28 cellular contexts compared by ENCODE assay signal in the genomic region with DNA sequence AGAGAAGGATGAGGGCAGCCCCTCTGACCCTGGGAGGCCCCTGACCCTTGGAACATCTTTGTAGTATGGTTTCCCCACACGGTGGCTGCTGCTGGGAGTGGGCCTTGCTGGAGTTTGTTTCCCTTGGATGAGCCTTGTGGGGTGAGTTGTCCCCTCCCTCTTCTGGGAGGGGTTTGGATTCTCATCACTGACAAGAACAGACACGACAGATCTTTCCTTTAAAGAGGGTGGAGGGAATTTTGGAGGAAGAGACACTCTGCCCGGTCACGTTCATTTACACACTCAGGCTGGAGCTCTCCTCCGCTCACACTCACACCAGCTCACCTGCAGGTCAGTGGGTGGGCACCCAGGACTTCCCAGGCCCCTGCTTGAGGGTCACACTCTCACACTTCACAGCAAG. TPM values are rescaled to one million over a fixed set of nuclear protein-coding genes. Genes with fewer than 3 reads are reported as not detected.
DNase-seq lines count a peak whose midpoint lies in the region; ATAC-seq, FAIRE-seq and TF ChIP-seq lines count a peak whose summit lies in the region.
"Had no signal": no experiment of that assay in that cellular context is flagged by ENCODE, and none has a peak within 500 bp of the region (broad histone marks: within the 10 kb centered on the region; RNA-seq: fewer than 3 reads in every experiment).

No MANE protein-coding gene starts in this region.

- TF ChIP-seq CTCF in HCT116 (IDR thresholded peaks at IDR 0.05 in 2 of 3, conservative IDR thresholded peaks at IDR 0.05 in 1 of 3; ENCODE audit: borderline replicate concordance in 1 of 3, insufficient read depth in 1 of 3, low read depth in 2 of 3, low read length in 2 of 3) (no peak), H1 (IDR thresholded peaks at IDR 0.05; ENCODE audit: control extremely low read depth in 1 of 3, insufficient read depth in 1 of 3, low read depth in 1 of 3, low read length in 3 of 3) (no peak), foreskin keratinocyte (conservative IDR thresholded peaks at IDR 0.05) (no peak), PC-9 (conservative IDR thresholded peaks at IDR 0.05) (no peak)

- no peak for ATAC-seq in HCT116
- ATAC-seq in foreskin keratinocyte, result peak; percentile 59
- no peak for ATAC-seq in activated naive CD4-positive, alpha-beta T cell treated with anti-CD3 and anti-CD28 coated beads, Interleukin-2, amount 50 U/mL, for 72 hours

- H2BK120ac ChIP-seq in H1 (replicated peaks; ENCODE audit: low read depth, low read length), result no peak overlapping the region

- H3K9me3 ChIP-seq in HCT116 (ENCODE audit: control insufficient read depth in 1 of 2, insufficient read depth in 1 of 2, low read depth in 1 of 2, low read length in 2 of 2), result no peaks in the 10 kb centered on the region
- H3K9me3 ChIP-seq in H1 (ENCODE audit: insufficient read depth in 2 of 2, low read depth in 1 of 2, low read length in 1 of 2), result no peaks in the 10 kb centered on the region
- H3K9me3 ChIP-seq in PC-9 (ENCODE audit: insufficient read depth, low read depth), result no peaks in the 10 kb centered on the region
- H3K9me3 ChIP-seq: BLaER1 had no signal

- H3F3A ChIP-seq in PC-9 (ENCODE audit: insufficient read depth, low read depth), result peaks cover 3% of the 10 kb centered on the region; the same call in 1 of the 2 replicates

- no peak overlapping the region for H2AK5ac ChIP-seq in H1 (ENCODE audit: low read depth, low read length)

- no peak for FAIRE-seq in H1 (lab: Jason Lieb, UNC)
- FAIRE-seq: D721Med, GM18507 had no signal

- no peak overlapping the region for H3K4me3 ChIP-seq in HCT116 (replicated peaks in 1 of 2; ENCODE audit: low read depth in 1 of 2, low read length in 2 of 2)
- no peak overlapping the region for H3K4me3 ChIP-seq in H1 (ENCODE audit: extremely low read depth in 1 of 4, insufficient read depth in 2 of 4, low read depth in 3 of 4, low read length in 4 of 4)
- no peak overlapping the region for H3K4me3 ChIP-seq in skin epidermis
- H3K4me3 ChIP-seq in PC-9, result no peak overlapping the region
- H3K4me3 ChIP-seq: BLaER1 had no signal

- H3K27ac ChIP-seq in HCT116 (ENCODE audit: low read depth, low read length), result no peak overlapping the region
- no peak overlapping the region for H3K27ac ChIP-seq in H1 (ENCODE audit: low read depth, low read length)
- H3K27ac ChIP-seq in foreskin keratinocyte, result peak overlapping the region; percentile 87
- peak overlapping the region; percentile 20 to 90 (median 76) for H3K27ac ChIP-seq in skin epidermis
- no peak overlapping the region for H3K27ac ChIP-seq in PC-9
- H3K27ac ChIP-seq: BLaER1, KMS-11 had no signal

- H4K20me1 ChIP-seq in HCT116 (ENCODE audit: insufficient read depth) (no peaks in the 10 kb centered on the region), H1 (replicated peaks in 1 of 2; ENCODE audit: control insufficient read depth in 1 of 2, insufficient read depth in 2 of 2, low read length in 2 of 2) (no peaks in the 10 kb centered on the region), PC-9 (ENCODE audit: insufficient read depth) (no peaks in the 10 kb centered on the region)
- H4K20me1 ChIP-seq: BLaER1 had no signal

- no peak overlapping the region for H4K5ac ChIP-seq in H1 (ENCODE audit: insufficient read length, low read depth, low read length)

- no peaks in the 10 kb centered on the region for H3K36me3 Mint-ChIP-seq in activated naive CD4-positive, alpha-beta T cell treated with anti-CD3 and anti-CD28 coated beads, Interleukin-2, amount 50 U/mL, for 72 hours

- no peak overlapping the region for H3K4ac ChIP-seq in H1 (replicated peaks; ENCODE audit: insufficient read length, low read depth, low read length)

- no peaks in the 10 kb centered on the region for H3K36me3 ChIP-seq in HCT116 (ENCODE audit: control insufficient read depth in 1 of 2, insufficient read depth in 2 of 2, low read length in 2 of 2)
- no peaks in the 10 kb centered on the region for H3K36me3 ChIP-seq in H1 (ENCODE audit: control insufficient read depth in 2 of 4, insufficient read depth in 4 of 4, low read length in 3 of 4)
- no peaks in the 10 kb centered on the region for H3K36me3 ChIP-seq in PC-9 (ENCODE audit: low read depth)
- H3K36me3 ChIP-seq: BLaER1 had no signal

- TF ChIP-seq RAD21 in HCT116 (IDR thresholded peaks at IDR 0.05; ENCODE audit: low read depth) (no peak), H1 (IDR thresholded peaks at IDR 0.05 in 1 of 2, conservative IDR thresholded peaks at IDR 0.05 in 1 of 2; ENCODE audit: low read depth in 2 of 2, low read length in 2 of 2) (no peak)

- BruUV-seq in HCT116 (replicated peaks; lab: Mats Ljungman, UMichigan) (no TSS peak), PC-9 (replicated peaks; lab: Mats Ljungman, UMichigan) (no TSS peak)

- H3K27ac Mint-ChIP-seq in activated naive CD4-positive, alpha-beta T cell treated with anti-CD3 and anti-CD28 coated beads, Interleukin-2, amount 50 U/mL, for 72 hours, result no peak overlapping the region
- H3K27ac Mint-ChIP-seq: CD4-positive, alpha-beta T cell; HFFc6 had no signal

- CTCF ChIA-PET in HCT116 (lab: Charles Lee), result no interaction called here
- CTCF ChIA-PET in H1 (lab: Charles Lee; ENCODE audit: partially characterized antibody), result interaction anchor here (1.0 to 4.1 kb wide), 6 partner anchors 9 to 90 kb away, joined by 3 to 18 read pairs (median 3); no protein-coding TSS in a partner anchor
- CTCF ChIA-PET in PC-9 (lab: Charles Lee), result no interaction called here

- H3K9me3 Mint-ChIP-seq in activated naive CD4-positive, alpha-beta T cell treated with anti-CD3 and anti-CD28 coated beads, Interleukin-2, amount 50 U/mL, for 72 hours, result no peaks in the 10 kb centered on the region
- H3K9me3 Mint-ChIP-seq: CD4-positive, alpha-beta T cell; HFFc6 had no signal

- H3K79me2 ChIP-seq in HCT116 (ENCODE audit: insufficient read depth, low read length) (no peaks in the 10 kb centered on the region), H1 (ENCODE audit: control insufficient read depth in 1 of 2, insufficient read depth in 2 of 2, low read length in 2 of 2) (no peaks in the 10 kb centered on the region), PC-9 (ENCODE audit: low read depth) (no peaks in the 10 kb centered on the region)

- no peak overlapping the region for H4K91ac ChIP-seq in H1 (replicated peaks; ENCODE audit: insufficient read length, low read length)

- peaks cover 18% of the 10 kb centered on the region; the same call in 1 of the 2 replicates for H3K27me3 ChIP-seq in HCT116 (ENCODE audit: insufficient read depth, low read length)
- H3K27me3 ChIP-seq in H1 (replicated peaks in 1 of 4; ENCODE audit: control insufficient read depth in 3 of 4, extremely low read depth in 1 of 4, insufficient read depth in 3 of 4, low read length in 3 of 4), result no peaks in the 10 kb centered on the region
- no peaks in the 10 kb centered on the region for H3K27me3 ChIP-seq in foreskin keratinocyte
- peaks cover 10% of the 10 kb centered on the region for H3K27me3 ChIP-seq in PC-9 (ENCODE audit: insufficient read depth, low read depth)
- H3K27me3 ChIP-seq: BLaER1 had no signal

- TF ChIP-seq POLR2A in HCT116 (IDR thresholded peaks at IDR 0.05; ENCODE audit: borderline replicate concordance, extremely low read depth, insufficient read depth, insufficient read length) (no peak), H1 (IDR thresholded peaks at IDR 0.05; ENCODE audit: control extremely low read depth in 1 of 2, low read depth in 2 of 2, low read length in 2 of 2) (no peak)

- no peak overlapping the region for H2BK12ac ChIP-seq in H1 (ENCODE audit: low read depth, low read length)

- H3K56ac ChIP-seq in H1 (replicated peaks; ENCODE audit: insufficient read length, low read depth, low read length), result no peak overlapping the region

- no peak overlapping the region for H3K18ac ChIP-seq in H1 (ENCODE audit: extremely low read depth, low read length)

- WGBS in H1 (ENCODE audit: extremely low coverage in 1 of 2, insufficient coverage in 1 of 2, insufficient read length in 1 of 2, insufficient replicate concordance in 2 of 2, low coverage in 1 of 2, low lambda C conversion rate in 2 of 2, missing lambda C conversion rate in 1 of 2), 2 experiments, result 83% methylated on average over 4 of the region's 5 CpGs; no CpG with 5 or more reads in 1 of the 2 experiments

- H3K9ac ChIP-seq in HCT116 (ENCODE audit: low read length) (no peak overlapping the region), H1 (replicated peaks in 1 of 4; ENCODE audit: extremely low read depth in 1 of 4, low read depth in 3 of 4, low read length in 3 of 4) (no peak overlapping the region)
- H3K9ac ChIP-seq: BLaER1, KMS-11 had no signal

- H3K4me1 ChIP-seq in HCT116 (ENCODE audit: control insufficient read depth in 1 of 2, insufficient read depth in 2 of 2, low read length in 2 of 2) (peaks cover 0 to 12% of the 10 kb centered on the region in 2 experiments; a peak in 2 of 4 replicates), H1 (replicated peaks in 1 of 4; ENCODE audit: control insufficient read depth in 3 of 4, insufficient read depth in 4 of 4, low read length in 3 of 4) (no peaks in the 10 kb centered on the region), foreskin keratinocyte (peaks cover 14% of the 10 kb centered on the region), PC-9 (replicated peaks; ENCODE audit: insufficient read depth) (no peaks in the 10 kb centered on the region)

- POLR2A ChIA-PET in HCT116 (lab: Charles Lee) (no interaction called here), H1 (lab: Charles Lee; ENCODE audit: partially characterized antibody) (no interaction called here), PC-9 (lab: Charles Lee; ENCODE audit: unreplicated experiment) (no interaction called here)

- H2BK5ac ChIP-seq in H1 (ENCODE audit: low read depth, low read length), result 0 out of 2 replicates have a peak overlapping the region, but pooled peaks have one; percentile 23

- H3K4me2 ChIP-seq in HCT116 (ENCODE audit: low read length) (0 out of 2 replicates have a peak overlapping the region, but pooled peaks have one; percentile 26), H1 (ENCODE audit: insufficient read depth in 1 of 2, low read depth in 2 of 2, low read length in 2 of 2) (no peak overlapping the region), PC-9 (no peak overlapping the region)
- H3K4me2 ChIP-seq: BLaER1, KMS-11 had no signal

- H3K23ac ChIP-seq in H1 (ENCODE audit: insufficient read length), result no peak overlapping the region

- RAD21 ChIA-PET in HCT116 (lab: Charles Lee; ENCODE audit: low non-redundant PET in 1 of 2, low total read pairs in 2 of 2, uncharacterized antibody in 2 of 2, unreplicated experiment in 2 of 2), result no interaction called here

- peaks cover 3% of the 10 kb centered on the region; the same call in 1 of the 2 replicates for H3K23me2 ChIP-seq in H1 (ENCODE audit: low read depth, low read length)

- H3K79me1 ChIP-seq in H1 (ENCODE audit: low read depth, low read length), result no peaks in the 10 kb centered on the region

- no peak overlapping the region for H2AFZ ChIP-seq in HCT116 (ENCODE audit: low read depth, low read length, poor library complexity, severe bottlenecking)
- H2AFZ ChIP-seq in H1 (ENCODE audit: low read length), result no peak overlapping the region
- H2AFZ ChIP-seq in PC-9, result no peak overlapping the region

- H3K9me2 ChIP-seq in HCT116 (ENCODE audit: insufficient read depth) (no peaks in the 10 kb centered on the region), PC-9 (ENCODE audit: insufficient read depth) (no peaks in the 10 kb centered on the region)

- DNase-seq in HCT116 (ENCODE audit: low read depth, low spot score) (no peak), H1 (ENCODE audit: low read depth in 1 of 2, low spot score in 2 of 2) (no peak), foreskin keratinocyte (peak in 1 of 2 donors; percentile 72), PC-9 (no peak), posterior cingulate gyrus (no peak)
- no peak for DNase-seq in activated naive CD4-positive, alpha-beta T cell treated with anti-CD3 and anti-CD28 coated beads, Interleukin-2, amount 50 U/mL, for 72 hours (ENCODE audit: low spot score in 2 of 2)
- DNase-seq: CD4-positive, alpha-beta T cell; H7; NCI-H1048; NCI-H1417; NCI-H1694; NCI-H2029 treated with DMSO at 0.1 percent for 48 hours; NCI-H446 treated with DMSO at 0.1 percent for 48 hours; NCI-H526; NCI-H82; NK-92 treated with Interleukin-12 subunit alpha and Interleukin-12 subunit beta, amount 100 ng/mL, for 24 hours; SHP77 had no signal

- intact Hi-C loops in HCT116 (cut with micrococcal nuclease) (no loop called here), PC-9 (cut with micrococcal nuclease; ENCODE audit: unreplicated experiment) (no loop called here), posterior cingulate gyrus (cut with DNase I) (no loop called here)

- no peak overlapping the region for H3K14ac ChIP-seq in H1 (ENCODE audit: insufficient read length)

- no peak overlapping the region for H2BK20ac ChIP-seq in H1 (ENCODE audit: low read length)

- no peak for TF ChIP-seq EP300 in H1 (IDR thresholded peaks at IDR 0.05; ENCODE audit: borderline replicate concordance in 1 of 2, low read depth in 2 of 2, low read length in 2 of 2)

- H2BK15ac ChIP-seq in H1 (ENCODE audit: low read length), result no peak overlapping the region

- no peak overlapping the region for H4K8ac ChIP-seq in H1 (ENCODE audit: extremely low read depth, insufficient read depth, low read length)

RNA-seq across cellular contexts. Expression of a gene that starts 31.7 kb away (rescaled TPM):
- 0.15 TPM for total RNA-seq in HCT116 (2021; ENCODE audit: unreplicated experiment)
- 0.12 and 0.26 TPM in 2 replicates for polyA plus RNA-seq in HCT116 (2012)
- total RNA-seq in H1 (2021; fragmentation: NEBNext Ultra II Directional; extraction: Animal tissue kit (Norgen Biotek cat#: 25700)), result 1.0 and 1.1 TPM in 2 replicates
- 0.78 and 2.1 TPM in 2 replicates for polyA plus RNA-seq in H1 (2011; rRNA removed)
- 1.4 TPM for polyA plus RNA-seq in H1 (2011; cell fraction: cytosol; rRNA removed)
- 1.9 TPM for polyA plus RNA-seq in H1 (2011; cell fraction: nucleus; rRNA removed)
- polyA plus RNA-seq in H1 (2012, experiment 1 of 2), result 1.2 to 3.1 TPM (median 2.4 TPM) in 4 replicates
- polyA plus RNA-seq in H1 (2012, experiment 2 of 2), result 0.81 TPM
- 1.3 TPM for polyA plus RNA-seq in H1 (2013, experiment 1 of 2)
- polyA plus RNA-seq in H1 (2013, experiment 2 of 2), result 1.2 TPM
- polyA minus RNA-seq in H1 (2011; rRNA and poly(A)+ RNA removed), result 2.4 and 2.6 TPM in 2 replicates
- 1.0 TPM for polyA minus RNA-seq in H1 (2011; cell fraction: cytosol; rRNA and poly(A)+ RNA removed)
- 0.90 TPM for polyA minus RNA-seq in H1 (2011; cell fraction: nucleus; rRNA and poly(A)+ RNA removed)
- total RNA-seq in foreskin keratinocyte, result 0.21 and 0.58 TPM in 2 replicates
- 0.17 and 0.27 TPM in 2 replicates for polyA plus RNA-seq in foreskin keratinocyte
- total RNA-seq in PC-9 (2021), result 2.3 and 2.9 TPM in 2 replicates
- total RNA-seq in activated naive CD4-positive, alpha-beta T cell treated with anti-CD3 and anti-CD28 coated beads, Interleukin-2, amount 50 U/mL, for 72 hours, result not detected
- total RNA-seq: CD4-positive, alpha-beta T cell; Daoy; G401; H7; HFFc6; RPMI7951; SK-MEL-5 had no signal
- polyA plus RNA-seq: AG04450 had no signal

RNA-seq across cellular contexts. Expression of a gene that starts 53.4 kb away (rescaled TPM):
- 9.1 TPM for total RNA-seq in HCT116 (2021; ENCODE audit: unreplicated experiment)
- polyA plus RNA-seq in HCT116 (2012), result 4.9 and 7.1 TPM in 2 replicates
- total RNA-seq in H1 (2021; fragmentation: NEBNext Ultra II Directional; extraction: Animal tissue kit (Norgen Biotek cat#: 25700)), result 9.5 TPM in 2 replicates
- 7.7 and 10.1 TPM in 2 replicates for polyA plus RNA-seq in H1 (2011; rRNA removed)
- polyA plus RNA-seq in H1 (2011; cell fraction: cytosol; rRNA removed), result 8.8 TPM
- 7.6 TPM for polyA plus RNA-seq in H1 (2011; cell fraction: nucleus; rRNA removed)
- polyA plus RNA-seq in H1 (2012, experiment 1 of 2), result 5.7 to 7.8 TPM (median 7.3 TPM) in 4 replicates
- 2.2 TPM for polyA plus RNA-seq in H1 (2012, experiment 2 of 2)
- 7.3 TPM for polyA plus RNA-seq in H1 (2013, experiment 1 of 2)
- polyA plus RNA-seq in H1 (2013, experiment 2 of 2), result 7.9 TPM
- 13.6 and 15.0 TPM in 2 replicates for polyA minus RNA-seq in H1 (2011; rRNA and poly(A)+ RNA removed)
- polyA minus RNA-seq in H1 (2011; cell fraction: cytosol; rRNA and poly(A)+ RNA removed), result 4.2 TPM
- polyA minus RNA-seq in H1 (2011; cell fraction: nucleus; rRNA and poly(A)+ RNA removed), result 9.3 TPM
- 2.7 and 3.4 TPM in 2 replicates for total RNA-seq in foreskin keratinocyte
- polyA plus RNA-seq in foreskin keratinocyte, result 4.1 and 4.2 TPM in 2 replicates
- 6.0 and 7.7 TPM in 2 replicates for total RNA-seq in PC-9 (2021)
- 1 to 10 TPM in 1 of 2 donors, not detected in 1; 1.2 TPM for total RNA-seq in activated naive CD4-positive, alpha-beta T cell treated with anti-CD3 and anti-CD28 coated beads, Interleukin-2, amount 50 U/mL, for 72 hours
- total RNA-seq: CD4-positive, alpha-beta T cell had no signal

Comparison
In these comparisons a context has a peak if more than half of its experiments do, and no peak if none do; other contexts are left out.
1. H3K27ac ChIP-seq: peak in foreskin keratinocyte (single experiment) and skin epidermis (21 of 21); none in HCT116 (single experiment), H1 (single experiment) and PC-9 (single experiment).